ENCODE assay signal across 17 cellular contexts in the genomic region with DNA sequence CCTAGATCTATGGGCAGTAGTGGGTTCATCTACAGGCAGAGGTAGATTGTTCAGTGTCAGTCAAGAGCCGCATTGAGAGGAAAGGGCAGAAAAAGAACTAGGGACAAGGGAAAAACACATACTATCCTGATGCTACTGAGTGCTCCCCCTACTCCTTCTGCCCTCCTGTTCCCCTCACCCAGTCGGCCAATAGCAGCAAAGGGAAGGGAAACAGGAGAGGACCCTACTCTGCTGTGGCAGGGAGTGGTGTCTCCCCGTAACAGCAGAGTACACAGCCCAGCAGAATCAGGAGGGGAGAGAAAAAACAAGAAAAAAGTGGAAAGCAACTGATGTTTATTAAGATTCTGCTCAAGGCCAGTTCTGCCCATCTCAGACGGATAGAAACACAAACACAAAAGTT.
DNase-seq lines count a peak whose midpoint lies in the region; ATAC-seq and TF ChIP-seq lines count a peak whose summit lies in the region.
"Had no signal": no experiment of that assay in that cellular context is flagged by ENCODE, and none has a peak within 500 bp of the region (broad histone marks: within the 10 kb centered on the region; RNA-seq: fewer than 3 reads in every experiment).

No MANE protein-coding gene starts in this region.

- peaks cover 10 to 20% (median 12%) of the 10 kb centered on the region in 3 experiments; a peak in 6 of 7 replicates for H3K36me3 Mint-ChIP-seq in H9 (ENCODE audit: insufficient read depth in 1 of 3, low read depth in 3 of 3)
- H3K36me3 Mint-ChIP-seq: CD4-positive, alpha-beta memory T cell had no signal

- H3K4me1 ChIP-seq in H9 (ENCODE audit: insufficient read depth, low read length) (no peaks in the 10 kb centered on the region), trophoblast cell (ENCODE audit: control insufficient read depth in 1 of 2, insufficient read depth in 2 of 2, low read length in 2 of 2) (no peaks in the 10 kb centered on the region)

- H3K56ac ChIP-seq in H9 (ENCODE audit: insufficient read length, low read depth, low read length) = no peak overlapping the region

- H3K27ac ChIP-seq in H9 (ENCODE audit: insufficient read length, low read depth, low read length) = no peak overlapping the region
- peak overlapping the region; percentile 9 for H3K27ac ChIP-seq in angular gyrus (ENCODE audit: low read depth, low read length)
- H3K27ac ChIP-seq in trophoblast cell (ENCODE audit: low read depth, low read length) = no peak overlapping the region

- peaks cover 13 to 15% of the 10 kb centered on the region in 2 experiments for H3K9me3 Mint-ChIP-seq in H9

- H4K91ac ChIP-seq in H9 (ENCODE audit: insufficient read length, low read depth, low read length) (no peak overlapping the region), trophoblast cell (ENCODE audit: low read depth, low read length) (no peak overlapping the region)

- no peak overlapping the region for H2BK12ac ChIP-seq in H9 (ENCODE audit: insufficient read length, low read depth, low read length)
- no peak overlapping the region for H2BK12ac ChIP-seq in trophoblast cell (ENCODE audit: low read length)

- H2BK20ac ChIP-seq in H9 (ENCODE audit: low read depth, low read length, poor library complexity, severe bottlenecking) = no peak overlapping the region

- WGBS in H9 (ENCODE audit: extremely low coverage, insufficient read length, low lambda C conversion rate) = no CpG with 5 or more reads among the region's 4 CpGs
- WGBS in trophoblast cell (ENCODE audit: extremely low coverage, insufficient coverage, insufficient read length) = no CpG with 5 or more reads among the region's 4 CpGs

- peaks cover 4 to 11% of the 10 kb centered on the region in 2 experiments; a peak in 2 of 4 replicates for H3K4me1 Mint-ChIP-seq in H9
- H3K4me1 Mint-ChIP-seq: CD4-positive, alpha-beta memory T cell had no signal

- no peak overlapping the region for H3K4ac ChIP-seq in H9 (ENCODE audit: low read depth, low read length)
- H3K4ac ChIP-seq in trophoblast cell (ENCODE audit: low read depth, low read length) = no peak overlapping the region

- H3K23me2 ChIP-seq in H9 (ENCODE audit: insufficient read length, low read depth, low read length, poor library complexity, severe bottlenecking) = no peaks in the 10 kb centered on the region

- H3K27me3 ChIP-seq in H9 (ENCODE audit: insufficient read depth, low read length) (no peaks in the 10 kb centered on the region), trophoblast cell (ENCODE audit: insufficient read depth, low read length) (no peaks in the 10 kb centered on the region)

- no peak overlapping the region for H2BK15ac ChIP-seq in H9 (ENCODE audit: low read depth, low read length)

- H4K8ac ChIP-seq in H9 (replicated peaks; ENCODE audit: insufficient read length, low read depth, low read length) (no peak overlapping the region), trophoblast cell (ENCODE audit: low read depth, low read length) (no peak overlapping the region)

- H4K5ac ChIP-seq in H9 (ENCODE audit: insufficient read length, low read depth, low read length) = no peak overlapping the region

- no peaks in the 10 kb centered on the region for H3K79me2 ChIP-seq in H9 (ENCODE audit: insufficient read depth, low read length)
- no peaks in the 10 kb centered on the region for H3K79me2 ChIP-seq in trophoblast cell (ENCODE audit: control insufficient read depth, insufficient read depth, low read length, poor library complexity)

- no peaks in the 10 kb centered on the region for H3K36me3 ChIP-seq in trophoblast cell (ENCODE audit: control insufficient read depth in 1 of 2, insufficient read depth in 2 of 2, low read length in 2 of 2)

- H3K79me1 ChIP-seq in H9 (ENCODE audit: insufficient read depth, low read depth, low read length, poor library complexity, severe bottlenecking) = no peaks in the 10 kb centered on the region
- no peaks in the 10 kb centered on the region for H3K79me1 ChIP-seq in trophoblast cell (ENCODE audit: low read length)

- no peak overlapping the region for H4K12ac ChIP-seq in trophoblast cell (ENCODE audit: low read depth, low read length)

- DNase-seq in H9 (no peak), iPS-NIHi11 (ENCODE audit: low spot score) (peak; percentile 22), trophoblast cell (no peak), foreskin melanocyte (no peak), NCI-H446 treated with DMSO at 0.1 percent for 48 hours (lab: John Stamatoyannopoulos, UW) (no peak), NCI-H2196 treated with DMSO at 0.1 percent for 48 hours (lab: John Stamatoyannopoulos, UW; ENCODE audit: unreplicated experiment) (no peak)
- DNase-seq: C1 segment of cervical spinal cord; Calu3; CD4-positive, alpha-beta memory T cell; COR-L47; DMS53; DMS79 treated with DMSO at 0.1 percent for 48 hours; GF-D8; H7 had no signal

- no peak for ATAC-seq in activated CD4-positive, CD25-positive, alpha-beta regulatory T cell treated with anti-CD3 and anti-CD28 coated beads, Interleukin-2, amount 50 U/mL, for 24 hours
- ATAC-seq: HCT116 had no signal

- no peaks in the 10 kb centered on the region for H4K20me1 ChIP-seq in H9 (ENCODE audit: control insufficient read depth, insufficient read depth, insufficient read length)

- no peak overlapping the region for H2BK5ac ChIP-seq in H9 (ENCODE audit: insufficient read length, low read length)
- no peak overlapping the region for H2BK5ac ChIP-seq in trophoblast cell (ENCODE audit: low read depth, low read length, poor library complexity)

- peak overlapping the region; percentile 47 for H3K4me3 ChIP-seq in trophoblast cell (ENCODE audit: low read depth, low read length)

- H3K14ac ChIP-seq in H9 (ENCODE audit: insufficient read depth, low read length) (no peak overlapping the region), trophoblast cell (ENCODE audit: low read length) (no peak overlapping the region)

- no peak overlapping the region for H3T11ph ChIP-seq in H9 (ENCODE audit: low read length)

- H3K27me3 Mint-ChIP-seq in H9 (ENCODE audit: low read depth) = no peaks in the 10 kb centered on the region; the same call in 1 of the 2 replicates

- TF ChIP-seq CTCF in H9 (conservative IDR thresholded peaks at IDR 0.05) = no peak

- H2AFZ ChIP-seq in H9 (ENCODE audit: low read length) (no peak overlapping the region), trophoblast cell (ENCODE audit: insufficient read depth, low read length, poor library complexity) (no peak overlapping the region)

- H2AK5ac ChIP-seq in H9 (ENCODE audit: insufficient read length, low read length) (no peak overlapping the region), trophoblast cell (ENCODE audit: low read length) (no peak overlapping the region)

- H3K4me3 Mint-ChIP-seq in H9 = no peak overlapping the region
- H3K4me3 Mint-ChIP-seq: CD4-positive, alpha-beta memory T cell had no signal

- no peak overlapping the region for H3K9ac ChIP-seq in H9 (ENCODE audit: extremely low read depth, insufficient read length, low read length)
- no peak overlapping the region for H3K9ac ChIP-seq in trophoblast cell (ENCODE audit: low read length)

- H3K27ac Mint-ChIP-seq in H9 = no peak overlapping the region

- H3K18ac ChIP-seq in H9 (ENCODE audit: insufficient read length, low read depth, low read length) (peak overlapping the region; percentile 12), trophoblast cell (ENCODE audit: low read length) (no peak overlapping the region)

- H2BK120ac ChIP-seq in H9 (ENCODE audit: low read depth, low read length, poor library complexity, severe bottlenecking) (no peak overlapping the region), trophoblast cell (ENCODE audit: insufficient read depth, low read length, poor library complexity) (no peak overlapping the region)

- no peaks in the 10 kb centered on the region for H3K9me3 ChIP-seq in H9 (ENCODE audit: control insufficient read depth, low read depth, low read length)
- no peaks in the 10 kb centered on the region for H3K9me3 ChIP-seq in trophoblast cell (ENCODE audit: insufficient read depth, low read depth, low read length)

- H3K4me2 ChIP-seq in H9 (ENCODE audit: insufficient read depth, insufficient read length, low read length) (no peak overlapping the region), trophoblast cell (ENCODE audit: low read length) (no peak overlapping the region)

- H3K23ac ChIP-seq in H9 (ENCODE audit: insufficient read length, low read depth, low read length) (no peak overlapping the region), trophoblast cell (ENCODE audit: low read length) (no peak overlapping the region)
